14 cellular contexts compared by ENCODE assay signal in the genomic region with DNA sequence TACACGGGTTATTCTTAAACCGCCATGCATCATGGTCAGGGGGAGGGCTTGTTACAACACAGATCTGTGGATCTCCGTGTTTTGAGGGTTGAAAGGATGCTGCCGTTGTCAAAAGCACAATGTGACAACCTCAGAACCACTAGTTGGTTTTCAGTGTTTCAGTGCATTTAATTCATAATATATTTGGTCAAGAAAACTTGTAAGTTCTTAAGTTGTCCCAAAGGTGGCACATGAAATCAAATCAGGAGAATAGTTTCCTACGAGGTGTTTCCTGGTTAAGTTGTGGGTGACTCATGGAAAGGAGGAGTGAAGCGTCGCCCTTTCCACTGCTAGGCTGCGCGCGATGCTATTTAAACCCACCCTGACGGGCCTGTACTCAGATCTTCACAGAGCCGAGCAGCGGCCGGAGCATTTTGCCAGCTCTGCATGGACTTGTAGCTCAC.
A peak's percentile ranks its signal among the peaks of the same experiment; 100 is the strongest.
DNase-seq lines count a peak whose midpoint lies in the region; ATAC-seq and TF ChIP-seq lines count a peak whose summit lies in the region.
"Had no signal": no experiment of that assay in that cellular context is flagged by ENCODE, and none has a peak within 500 bp of the region (broad histone marks: within the 10 kb centered on the region; RNA-seq: fewer than 3 reads in every experiment).

No MANE protein-coding gene starts in this region.

- H3K4me3 ChIP-seq in PC-9 (no peak overlapping the region), right atrium auricular region (no peak overlapping the region), SJCRH30 (no peak overlapping the region)
- H3K4me3 ChIP-seq: prostate gland had no signal

- H3K36me3 ChIP-seq in PC-9 (ENCODE audit: low read depth) (no peaks in the 10 kb centered on the region), right atrium auricular region (no peaks in the 10 kb centered on the region), SJCRH30 (no peaks in the 10 kb centered on the region)
- H3K36me3 ChIP-seq: prostate gland had no signal

- ATAC-seq in activated CD8-positive, alpha-beta T cell treated with anti-CD3 and anti-CD28 coated beads for 36 hours, result peak; percentile 40
- no peak for ATAC-seq in activated CD8-positive, alpha-beta T cell treated with anti-CD3 and anti-CD28 coated beads, Interleukin-2, amount 10 ng/mL, durations not matched to agents 7 days and 5 days
- peak; percentile 37 for ATAC-seq in sciatic nerve

- H2AFZ ChIP-seq in PC-9, result no peak overlapping the region

- H3K9me3 ChIP-seq in PC-9 (ENCODE audit: insufficient read depth, low read depth) (no peaks in the 10 kb centered on the region), right atrium auricular region (no peaks in the 10 kb centered on the region), SJCRH30 (replicated peaks) (no peaks in the 10 kb centered on the region)
- H3K9me3 ChIP-seq: prostate gland had no signal

- no peak for TF ChIP-seq CTCF in activated CD8-positive, alpha-beta T cell treated with anti-CD3 and anti-CD28 coated beads for 36 hours (IDR thresholded peaks at IDR 0.05)
- TF ChIP-seq CTCF in PC-9 (conservative IDR thresholded peaks at IDR 0.05) (peak; percentile 34; the same call in 1 of the 2 replicates), right atrium auricular region (IDR thresholded peaks at IDR 0.05) (no peak)

- peaks cover 33% of the 10 kb centered on the region for H3K9me3 Mint-ChIP-seq in activated CD8-positive, alpha-beta T cell treated with anti-CD3 and anti-CD28 coated beads for 36 hours
- peaks cover 62% of the 10 kb centered on the region for H3K9me3 Mint-ChIP-seq in activated CD8-positive, alpha-beta T cell treated with anti-CD3 and anti-CD28 coated beads, Interleukin-2, amount 10 ng/mL, durations not matched to agents 7 days and 5 days (ENCODE audit: insufficient read depth)

- H3K36me3 Mint-ChIP-seq in activated CD8-positive, alpha-beta T cell treated with anti-CD3 and anti-CD28 coated beads for 36 hours (ENCODE audit: low read depth), result no peaks in the 10 kb centered on the region
- H3K36me3 Mint-ChIP-seq in activated CD8-positive, alpha-beta T cell treated with anti-CD3 and anti-CD28 coated beads, Interleukin-2, amount 10 ng/mL, durations not matched to agents 7 days and 5 days (ENCODE audit: low read depth), result peaks cover 1% of the 10 kb centered on the region

- BruUV-seq in PC-9 (replicated peaks; lab: Mats Ljungman, UMichigan), result no TSS peak

- H3K27me3 Mint-ChIP-seq in activated CD8-positive, alpha-beta T cell treated with anti-CD3 and anti-CD28 coated beads for 36 hours, result peaks cover 35% of the 10 kb centered on the region
- H3K27me3 Mint-ChIP-seq in activated CD8-positive, alpha-beta T cell treated with anti-CD3 and anti-CD28 coated beads, Interleukin-2, amount 10 ng/mL, durations not matched to agents 7 days and 5 days (ENCODE audit: low read depth), result no peaks in the 10 kb centered on the region

- H3K4me1 ChIP-seq in PC-9 (replicated peaks; ENCODE audit: insufficient read depth) (no peaks in the 10 kb centered on the region), right atrium auricular region (no peaks in the 10 kb centered on the region), SJCRH30 (no peaks in the 10 kb centered on the region)
- H3K4me1 ChIP-seq: prostate gland had no signal

- no peak overlapping the region for H3K27ac ChIP-seq in PC-9
- H3K27ac ChIP-seq in right atrium auricular region, result no peak overlapping the region
- H3K27ac ChIP-seq in SJCRH30, result no peak overlapping the region
- H3K27ac ChIP-seq: prostate gland had no signal

- H3K4me3 Mint-ChIP-seq in activated CD8-positive, alpha-beta T cell treated with anti-CD3 and anti-CD28 coated beads for 36 hours, result no peak overlapping the region
- no peak overlapping the region for H3K4me3 Mint-ChIP-seq in activated CD8-positive, alpha-beta T cell treated with anti-CD3 and anti-CD28 coated beads, Interleukin-2, amount 10 ng/mL, durations not matched to agents 7 days and 5 days

- no peaks in the 10 kb centered on the region for H3K9me2 ChIP-seq in PC-9 (ENCODE audit: insufficient read depth)

- DNase-seq in activated CD8-positive, alpha-beta T cell treated with anti-CD3 and anti-CD28 coated beads for 36 hours, result peak; percentile 30
- no peak for DNase-seq in activated CD8-positive, alpha-beta T cell treated with anti-CD3 and anti-CD28 coated beads, Interleukin-2, amount 10 ng/mL, durations not matched to agents 7 days and 5 days
- DNase-seq in PC-9, result peak in 1 of 2 experiments; percentile 55
- DNase-seq in right atrium auricular region (ENCODE audit: low spot score), result peak; percentile 56
- DNase-seq in sciatic nerve (ENCODE audit: low spot score), result no peak
- DNase-seq in SJCRH30, result no peak
- DNase-seq in NCI-H446 (lab: John Stamatoyannopoulos, UW), result no peak
- DNase-seq in amniotic stem cell (lab: John Stamatoyannopoulos, UW), result no peak
- DNase-seq: dermis blood vessel endothelial cell, DMS 273 treated with DMSO at 0.1 percent for 48 hours, NCI-H1436, SW 1271, trophoblast cell had no signal

- POLR2A ChIA-PET in activated CD8-positive, alpha-beta T cell treated with anti-CD3 and anti-CD28 coated beads for 36 hours (lab: Charles Lee), result no interaction called here
- POLR2A ChIA-PET in activated CD8-positive, alpha-beta T cell treated with anti-CD3 and anti-CD28 coated beads, Interleukin-2, amount 10 ng/mL, durations not matched to agents 7 days and 5 days (lab: Charles Lee), result no interaction called here
- POLR2A ChIA-PET in PC-9 (lab: Charles Lee; ENCODE audit: unreplicated experiment), result no interaction called here

- intact Hi-C loops in activated CD8-positive, alpha-beta T cell treated with anti-CD3 and anti-CD28 coated beads for 36 hours (cut with micrococcal nuclease), result no loop called here
- intact Hi-C loops in PC-9 (cut with micrococcal nuclease; ENCODE audit: unreplicated experiment), result no loop called here
- intact Hi-C loops in sciatic nerve (cut with DNase I), result no loop called here

- H3K27ac Mint-ChIP-seq in activated CD8-positive, alpha-beta T cell treated with anti-CD3 and anti-CD28 coated beads for 36 hours, result no peak overlapping the region
- H3K27ac Mint-ChIP-seq in activated CD8-positive, alpha-beta T cell treated with anti-CD3 and anti-CD28 coated beads, Interleukin-2, amount 10 ng/mL, durations not matched to agents 7 days and 5 days, result no peak overlapping the region

- H3K4me1 Mint-ChIP-seq in activated CD8-positive, alpha-beta T cell treated with anti-CD3 and anti-CD28 coated beads for 36 hours (ENCODE audit: low read depth), result no peaks in the 10 kb centered on the region
- no peaks in the 10 kb centered on the region for H3K4me1 Mint-ChIP-seq in activated CD8-positive, alpha-beta T cell treated with anti-CD3 and anti-CD28 coated beads, Interleukin-2, amount 10 ng/mL, durations not matched to agents 7 days and 5 days (ENCODE audit: low read depth)

- CTCF ChIA-PET in activated CD8-positive, alpha-beta T cell treated with anti-CD3 and anti-CD28 coated beads for 36 hours (lab: Charles Lee), result no interaction called here
- CTCF ChIA-PET in activated CD8-positive, alpha-beta T cell treated with anti-CD3 and anti-CD28 coated beads, Interleukin-2, amount 10 ng/mL, durations not matched to agents 7 days and 5 days (lab: Charles Lee), result no interaction called here
- CTCF ChIA-PET in PC-9 (lab: Charles Lee), result no interaction called here

- H3K79me2 ChIP-seq in PC-9 (ENCODE audit: low read depth), result no peaks in the 10 kb centered on the region

- H3K27me3 ChIP-seq in PC-9 (ENCODE audit: insufficient read depth, low read depth) (peaks cover 55% of the 10 kb centered on the region), right atrium auricular region (no peaks in the 10 kb centered on the region), SJCRH30 (peaks cover 15% of the 10 kb centered on the region)

- no peaks in the 10 kb centered on the region for H4K20me1 ChIP-seq in PC-9 (ENCODE audit: insufficient read depth)

- no peaks in the 10 kb centered on the region for H3F3A ChIP-seq in PC-9 (ENCODE audit: insufficient read depth, low read depth)

- no peak overlapping the region for H3K4me2 ChIP-seq in PC-9

Comparison
In these comparisons a context has a peak if more than half of its experiments do, and no peak if none do; other contexts are left out.
1. DNase-seq: peak in activated CD8-positive, alpha-beta T cell treated with anti-CD3 and anti-CD28 coated beads for 36 hours (single experiment) and right atrium auricular region (single experiment); none in activated CD8-positive, alpha-beta T cell treated with anti-CD3 and anti-CD28 coated beads, Interleukin-2, amount 10 ng/mL, durations not matched to agents 7 days and 5 days (single experiment), sciatic nerve (single experiment), SJCRH30 (0 of 2), NCI-H446 (0 of 2) and amniotic stem cell (single experiment).